Comparison of ENCODE assay signal across 21 cellular contexts in genomic region chr6:156884306-156884705, GRCh38.
DNase-seq lines count a peak whose midpoint lies in the region; ATAC-seq, FAIRE-seq and TF ChIP-seq lines count a peak whose summit lies in the region.
"Had no signal": no experiment of that assay in that cellular context is flagged by ENCODE, and none has a peak within 500 bp of the region (broad histone marks: within the 10 kb centered on the region; RNA-seq: fewer than 3 reads in every experiment).

No MANE protein-coding gene starts in this region.

- no peaks in the 10 kb centered on the region for H3K9me3 Mint-ChIP-seq in Calu3 (ENCODE audit: low read depth, unreplicated experiment)
- H3K9me3 Mint-ChIP-seq in CD4-positive, alpha-beta T cell, result no peaks in the 10 kb centered on the region
- no peaks in the 10 kb centered on the region for H3K9me3 Mint-ChIP-seq in stimulated activated naive CD8-positive, alpha-beta T cell treated with anti-CD3 and anti-CD28 coated beads, Interleukin-15, amount 100 ng/mL, for 72 hours
- H3K9me3 Mint-ChIP-seq: activated T-helper 17 cell treated with anti-CD3 and anti-CD28 coated beads, Interleukin-2, amount 50 U/mL, for 72 hours had no signal

- CTCF ChIA-PET in Calu3 (lab: Charles Lee), result interaction anchor here (0.9 kb wide), 1 partner anchor 104 kb away, joined by 3 read pairs; no protein-coding TSS in a partner anchor
- CTCF ChIA-PET in CD4-positive, alpha-beta T cell (lab: Charles Lee), result no interaction called here

- no peak overlapping the region for H3K9ac ChIP-seq in endocrine pancreas (ENCODE audit: control insufficient read depth, insufficient read depth, low read length)

- H3K27ac ChIP-seq in CD4-positive, alpha-beta T cell (ENCODE audit: low read depth, low read length), result no peak overlapping the region
- H3K27ac ChIP-seq: coronary artery, heart left ventricle had no signal

- TF ChIP-seq CTCF in Calu3 (IDR thresholded peaks at IDR 0.05; ENCODE audit: unreplicated experiment) (no peak), BE2C (IDR thresholded peaks at IDR 0.05; ENCODE audit: low read depth, low read length) (no peak)
- TF ChIP-seq CTCF in CD4-positive, alpha-beta T cell (IDR thresholded peaks at IDR 0.05), result no peak

- no peaks in the 10 kb centered on the region for H3K27me3 ChIP-seq in endocrine pancreas (ENCODE audit: control insufficient read depth, insufficient read depth, low read length)
- H3K27me3 ChIP-seq in BE2C, result no peaks in the 10 kb centered on the region
- no peaks in the 10 kb centered on the region for H3K27me3 ChIP-seq in CD4-positive, alpha-beta T cell (ENCODE audit: control insufficient read depth, insufficient read depth, low read length)
- H3K27me3 ChIP-seq: heart left ventricle, left lung, transverse colon had no signal

- H3K4me3 Mint-ChIP-seq in Calu3 (ENCODE audit: low read depth, unreplicated experiment), result peak overlapping the region; percentile 65
- H3K4me3 Mint-ChIP-seq in CD4-positive, alpha-beta T cell, result no peak overlapping the region
- no peak overlapping the region for H3K4me3 Mint-ChIP-seq in stimulated activated naive CD8-positive, alpha-beta T cell treated with anti-CD3 and anti-CD28 coated beads, Interleukin-15, amount 100 ng/mL, for 72 hours
- H3K4me3 Mint-ChIP-seq: activated naive CD8-positive, alpha-beta T cell treated with anti-CD3 and anti-CD28 coated beads, Interleukin-2, amount 10 ng/mL, durations not matched to agents 7 days and 5 days had no signal

- DNase-seq in Calu3 (peak; percentile 11), GM12892 (ENCODE audit: insufficient read length) (no peak), NCI-H524 (lab: John Stamatoyannopoulos, UW) (peak; percentile 85 to 94), BE2C (no peak), SHP77 (lab: John Stamatoyannopoulos, UW) (no peak)
- no peak for DNase-seq in CD4-positive, alpha-beta T cell
- no peak for DNase-seq in stimulated activated naive CD8-positive, alpha-beta T cell treated with anti-CD3 and anti-CD28 coated beads, Interleukin-15, amount 100 ng/mL, for 72 hours
- DNase-seq: activated CD4-positive, alpha-beta T cell treated with anti-CD3 and anti-CD28 coated beads for 48 hours; activated naive CD8-positive, alpha-beta T cell treated with anti-CD3 and anti-CD28 coated beads, Interleukin-2, amount 10 ng/mL, durations not matched to agents 7 days and 5 days; heart left ventricle; left lung; midbrain; NCI-H1436 treated with DMSO at 0.1 percent for 48 hours; stimulated activated CD4-positive, alpha-beta T cell treated with anti-CD3 and anti-CD28 coated beads, Interleukin-2, amount 100 ng/mL, for 24 hours; stimulated activated naive CD8-positive, alpha-beta T cell treated with anti-CD3 and anti-CD28 coated beads, Interleukin-15, Interleukin-2, amounts not matched to agents 100 U/mL and 50 U/mL, for 24 hours had no signal

- ATAC-seq in CD4-positive, alpha-beta T cell (ENCODE audit: poor library complexity), result no peak
- ATAC-seq in stimulated activated naive CD8-positive, alpha-beta T cell treated with anti-CD3 and anti-CD28 coated beads, Interleukin-15, amount 100 ng/mL, for 72 hours, result no peak
- ATAC-seq: stimulated activated naive CD8-positive, alpha-beta T cell treated with anti-CD3 and anti-CD28 coated beads, Interleukin-15, Interleukin-2, amounts not matched to agents 100 U/mL and 50 U/mL, for 24 hours had no signal

- H3K27ac Mint-ChIP-seq in Calu3 (ENCODE audit: unreplicated experiment), result peak overlapping the region; percentile 30
- H3K27ac Mint-ChIP-seq in CD4-positive, alpha-beta T cell, result no peak overlapping the region
- H3K27ac Mint-ChIP-seq in stimulated activated naive CD8-positive, alpha-beta T cell treated with anti-CD3 and anti-CD28 coated beads, Interleukin-15, amount 100 ng/mL, for 72 hours, result no peak overlapping the region
- H3K27ac Mint-ChIP-seq: activated naive CD8-positive, alpha-beta T cell treated with anti-CD3 and anti-CD28 coated beads, Interleukin-2, amount 10 ng/mL, durations not matched to agents 7 days and 5 days; progenitor cell of endocrine pancreas had no signal

- H3K9me3 ChIP-seq in endocrine pancreas (ENCODE audit: control insufficient read depth, low read length) (no peaks in the 10 kb centered on the region), BE2C (no peaks in the 10 kb centered on the region)
- H3K9me3 ChIP-seq in CD4-positive, alpha-beta T cell (ENCODE audit: control insufficient read depth, low read length), result no peaks in the 10 kb centered on the region
- H3K9me3 ChIP-seq: heart left ventricle, left lung, transverse colon had no signal

- TF ChIP-seq POLR2A in GM12892 (IDR thresholded peaks at IDR 0.05; ENCODE audit: low read depth, low read length), result no peak

- intact Hi-C loops in Calu3 (cut with micrococcal nuclease; ENCODE audit: unreplicated experiment), result loop anchor here (1.0 kb wide), 1 partner anchor 104 kb away; no protein-coding TSS in a partner anchor
- intact Hi-C loops in CD4-positive, alpha-beta T cell (cut with DNase I, micrococcal nuclease), result no loop called here

- peak; percentile 51 for FAIRE-seq in GM12892 (lab: Jason Lieb, UNC)
- FAIRE-seq: endothelial cell of umbilical vein had no signal

- H3K27me3 Mint-ChIP-seq in Calu3 (ENCODE audit: unreplicated experiment), result no peaks in the 10 kb centered on the region
- H3K27me3 Mint-ChIP-seq in CD4-positive, alpha-beta T cell, result no peaks in the 10 kb centered on the region
- H3K27me3 Mint-ChIP-seq in stimulated activated naive CD8-positive, alpha-beta T cell treated with anti-CD3 and anti-CD28 coated beads, Interleukin-15, amount 100 ng/mL, for 72 hours, result no peaks in the 10 kb centered on the region
- H3K27me3 Mint-ChIP-seq: activated naive CD8-positive, alpha-beta T cell treated with anti-CD3 and anti-CD28 coated beads, Interleukin-2, amount 10 ng/mL, durations not matched to agents 7 days and 5 days; activated T-helper 17 cell treated with anti-CD3 and anti-CD28 coated beads, Interleukin-2, amount 50 U/mL, for 72 hours; progenitor cell of endocrine pancreas had no signal

- H3K36me3 ChIP-seq in endocrine pancreas (ENCODE audit: control insufficient read depth, insufficient read depth, low read length) (no peaks in the 10 kb centered on the region), BE2C (no peaks in the 10 kb centered on the region)
- H3K36me3 ChIP-seq: heart left ventricle, left lung, transverse colon had no signal

- peaks cover 50% of the 10 kb centered on the region for H3K4me1 Mint-ChIP-seq in Calu3 (ENCODE audit: low read depth, unreplicated experiment)
- H3K4me1 Mint-ChIP-seq in CD4-positive, alpha-beta T cell (ENCODE audit: low read depth), result peaks cover 92% of the 10 kb centered on the region
- peaks cover 66% of the 10 kb centered on the region for H3K4me1 Mint-ChIP-seq in stimulated activated naive CD8-positive, alpha-beta T cell treated with anti-CD3 and anti-CD28 coated beads, Interleukin-15, amount 100 ng/mL, for 72 hours

- POLR2A ChIA-PET in CD4-positive, alpha-beta T cell (lab: Charles Lee), result interaction anchor here (0.9 to 1.3 kb wide), 3 partner anchors 30 to 138 kb away, joined by 3 read pairs; no protein-coding TSS in a partner anchor

- H3K4me3 ChIP-seq in endocrine pancreas (ENCODE audit: control insufficient read depth, insufficient read depth, low read length) (peak overlapping the region; percentile 72), BE2C (ENCODE audit: low read depth, low read length) (no peak overlapping the region)
- H3K4me3 ChIP-seq: coronary artery, heart left ventricle had no signal

- H3K36me3 Mint-ChIP-seq in Calu3 (ENCODE audit: insufficient read depth, unreplicated experiment), result peaks cover 7% of the 10 kb centered on the region
- H3K36me3 Mint-ChIP-seq in CD4-positive, alpha-beta T cell (ENCODE audit: low read depth), result no peaks in the 10 kb centered on the region

- BruUV-seq in Calu3 (replicated peaks; lab: Mats Ljungman, UMichigan), result no TSS peak

- H3K4me1 ChIP-seq in endocrine pancreas (ENCODE audit: control insufficient read depth, insufficient read depth, low read length) (peaks cover 21% of the 10 kb centered on the region), BE2C (peaks cover 23% of the 10 kb centered on the region)

Comparison
In these comparisons a context has a peak if more than half of its experiments do, and no peak if none do; other contexts are left out.
1. DNase-seq: peak in Calu3 (single experiment) and NCI-H524 (2 of 2); none in GM12892 (single experiment), BE2C (single experiment), SHP77 (0 of 2), CD4-positive, alpha-beta T cell (0 of 10) and stimulated activated naive CD8-positive, alpha-beta T cell treated with anti-CD3 and anti-CD28 coated beads, Interleukin-15, amount 100 ng/mL, for 72 hours (0 of 2).